32 cellular contexts compared by ENCODE assay signal in genomic region chr12:12641650-12642049, GRCh38. TPM values are rescaled to one million over a fixed set of nuclear protein-coding genes. Genes with fewer than 3 reads are reported as not detected.
"Had no signal": no experiment of that assay in that cellular context is flagged by ENCODE, and none has a peak within 500 bp of the region (broad histone marks: within the 10 kb centered on the region; RNA-seq: fewer than 3 reads in every experiment).

No MANE protein-coding gene starts in this region.

- DNase-seq: activated B cell treated with CpG ODN at 0.5 μM for 24 hours; activated CD4-positive, alpha-beta memory T cell treated with anti-CD3 and anti-CD28 coated beads, Interleukin-2, amount 10 ng/mL, durations not matched to agents 7 days and 5 days; activated CD4-positive, alpha-beta T cell treated with anti-CD3 and anti-CD28 coated beads for 1 hour; activated CD4-positive, alpha-beta T cell treated with anti-CD3 and anti-CD28 coated beads for 36 hours; activated CD4-positive, alpha-beta T cell treated with anti-CD3 and anti-CD28 coated beads for 48 hours; activated CD4-positive, alpha-beta T cell treated with anti-CD3 and anti-CD28 coated beads, Interleukin-2, amount 10 ng/mL, durations not matched to agents 7 days and 5 days; activated CD4-positive, alpha-beta T cell treated with anti-CD3 and anti-CD28 coated beads, Interleukin-2, amount 50 U/mL, for 48 hours; activated CD8-positive, alpha-beta memory T cell treated with anti-CD3 and anti-CD28 coated beads for 24 hours; activated CD8-positive, alpha-beta memory T cell treated with anti-CD3 and anti-CD28 coated beads, Interleukin-2, amount 10 ng/mL, durations not matched to agents 7 days and 5 days; activated CD8-positive, alpha-beta memory T cell treated with anti-CD3 and anti-CD28 coated beads, Interleukin-2, amount 50 U/mL, for 48 hours; activated CD8-positive, alpha-beta T cell treated with anti-CD3 and anti-CD28 coated beads, Interleukin-2, amount 10 ng/mL, durations not matched to agents 7 days and 5 days; activated effector memory CD4-positive, alpha-beta T cell treated with Interleukin-2 at 50 U/mL for 16 hours; activated gamma-delta T cell; activated naive CD4-positive, alpha-beta T cell treated with anti-CD3 and anti-CD28 coated beads, Interleukin-2, amount 10 ng/mL, durations not matched to agents 7 days and 5 days; activated naive CD4-positive, alpha-beta T cell treated with Interleukin-2 at 50 U/mL for 16 hours; activated naive CD8-positive, alpha-beta T cell treated with anti-CD3 and anti-CD28 coated beads, Interleukin-2, amount 10 ng/mL, durations not matched to agents 7 days and 5 days; activated naive CD8-positive, alpha-beta T cell treated with anti-CD3 and anti-CD28 coated beads, Interleukin-2, amount 50 U/mL, for 24 hours; activated T-cell treated with anti-CD3 and anti-CD28 coated beads, Interleukin-2, amount 50 U/mL, for 24 hours; activated T-cell treated with anti-CD3 and anti-CD28 coated beads, Interleukin-2, amount 50 U/mL, for 48 hours; amygdala; anterior cingulate cortex; caudate nucleus; cerebellar nuclear complex; T-helper 1 cell; T-helper 2 cell; T-helper 9 cell had no signal

- H3K27me3 ChIP-seq: ascending aorta, cardiac muscle cell had no signal

- H3K27ac ChIP-seq: ascending aorta, cardiac muscle cell, VCaP had no signal

- FAIRE-seq: bronchial epithelial cell, TTC549 had no signal

- ATAC-seq: activated CD4-positive, alpha-beta T cell treated with anti-CD3 and anti-CD28 coated beads for 36 hours; activated CD8-positive, alpha-beta memory T cell treated with anti-CD3 and anti-CD28 coated beads, Interleukin-2, amount 10 ng/mL, durations not matched to agents 7 days and 5 days; activated CD8-positive, alpha-beta T cell treated with anti-CD3 and anti-CD28 coated beads, Interleukin-2, amount 10 ng/mL, durations not matched to agents 7 days and 5 days; activated naive CD8-positive, alpha-beta T cell treated with anti-CD3 and anti-CD28 coated beads, Interleukin-2, amount 50 U/mL, for 24 hours had no signal

- H3K4me1 ChIP-seq: ascending aorta had no signal

- H3K4me3 ChIP-seq: ascending aorta, cardiac muscle cell had no signal

RNA-seq across cellular contexts. Expression of gene GPR19, which starts 54.3 kb away (rescaled TPM):
- total RNA-seq: activated B cell treated with CpG ODN at 0.5 μM for 24 hours, ascending aorta, bronchial epithelial cell, chondrocyte had no signal
